ENCODE assay signal across 10 cellular contexts in the genomic region with DNA sequence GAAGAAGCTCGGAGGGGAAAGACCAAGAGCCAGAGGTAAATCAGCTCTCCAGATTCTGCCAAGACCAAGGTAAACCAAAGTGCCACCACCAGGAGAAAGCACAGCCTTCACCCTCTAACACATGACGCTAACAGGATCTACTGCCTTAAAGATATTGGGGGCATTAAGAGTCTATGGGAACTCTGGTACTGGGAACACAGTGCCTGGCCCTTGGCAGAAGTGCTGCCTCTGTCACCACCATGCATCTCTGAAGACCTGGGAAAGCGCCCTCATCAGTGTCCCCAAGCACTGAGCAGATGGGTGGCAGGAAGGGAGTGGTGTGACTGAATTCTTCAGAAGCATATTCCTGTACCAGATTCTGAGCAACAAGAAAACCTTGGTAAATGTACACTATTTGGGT. TPM values are rescaled to one million over a fixed set of nuclear protein-coding genes. Genes with fewer than 3 reads are reported as not detected.
DNase-seq lines count a peak whose midpoint lies in the region; ATAC-seq, FAIRE-seq and TF ChIP-seq lines count a peak whose summit lies in the region.
"Had no signal": no experiment of that assay in that cellular context is flagged by ENCODE, and none has a peak within 500 bp of the region (broad histone marks: within the 10 kb centered on the region; RNA-seq: fewer than 3 reads in every experiment).

No MANE protein-coding gene starts in this region.

- H3K36me3 Mint-ChIP-seq in T-helper 2 cell treated with Interferon-gamma antibody and Interleukin-4, amounts not matched to agents 5 μg/mL and 100 μg/mL, for 36 hours (ENCODE audit: low read depth): peaks cover 18% of the 10 kb centered on the region
- H3K36me3 Mint-ChIP-seq in activated naive CD8-positive, alpha-beta T cell treated with anti-CD3 and anti-CD28 coated beads, Interleukin-2, amount 10 ng/mL, durations not matched to agents 7 days and 5 days: peaks cover 18% of the 10 kb centered on the region
- peaks cover 36% of the 10 kb centered on the region for H3K36me3 Mint-ChIP-seq in stimulated activated naive CD8-positive, alpha-beta T cell treated with anti-CD3 and anti-CD28 coated beads, Interleukin-15, Interleukin-2, amounts not matched to agents 100 ng/mL and 50 ng/mL, for 24 hours (ENCODE audit: low read depth)

- H3K9ac ChIP-seq in kidney (ENCODE audit: low read length in 2 of 2): peak overlapping the region in 1 of 2 donors; percentile 74

- H3K4me1 ChIP-seq in kidney (ENCODE audit: control insufficient read depth in 1 of 2, insufficient read depth in 1 of 2, low read depth in 1 of 2, low read length in 2 of 2): peaks cover 14 to 18% of the 10 kb centered on the region in 2 donors

- peaks cover 20% of the 10 kb centered on the region for H3K4me1 Mint-ChIP-seq in T-helper 2 cell treated with Interferon-gamma antibody and Interleukin-4, amounts not matched to agents 5 μg/mL and 100 μg/mL, for 36 hours (ENCODE audit: low read depth)
- peaks cover 25% of the 10 kb centered on the region for H3K4me1 Mint-ChIP-seq in activated naive CD8-positive, alpha-beta T cell treated with anti-CD3 and anti-CD28 coated beads, Interleukin-2, amount 10 ng/mL, durations not matched to agents 7 days and 5 days
- peaks cover 31% of the 10 kb centered on the region for H3K4me1 Mint-ChIP-seq in stimulated activated naive CD8-positive, alpha-beta T cell treated with anti-CD3 and anti-CD28 coated beads, Interleukin-15, Interleukin-2, amounts not matched to agents 100 ng/mL and 50 ng/mL, for 24 hours (ENCODE audit: low read depth)

- no peak for FAIRE-seq in kidney (lab: Jason Lieb, UNC)

- intact Hi-C loops in kidney (cut with DNase I): no loop called here

- no peak overlapping the region for H3K27ac ChIP-seq in kidney (ENCODE audit: low read depth in 2 of 2, low read length in 2 of 2)

- DNase-seq in T-helper 2 cell treated with Interferon-gamma antibody and Interleukin-4, amounts not matched to agents 5 μg/mL and 100 μg/mL, for 36 hours (ENCODE audit: low spot score): no peak
- DNase-seq in T-helper 2 cell (no peak), kidney (no peak), OCI-M1 (lab: John Stamatoyannopoulos, UW) (no peak), Kasumi-1 (lab: John Stamatoyannopoulos, UW) (no peak), GM13977 (ENCODE audit: low spot score) (no peak)
- no peak for DNase-seq in activated naive CD8-positive, alpha-beta T cell treated with anti-CD3 and anti-CD28 coated beads, Interleukin-2, amount 10 ng/mL, durations not matched to agents 7 days and 5 days

- no peaks in the 10 kb centered on the region for H3K9me3 Mint-ChIP-seq in T-helper 2 cell treated with Interferon-gamma antibody and Interleukin-4, amounts not matched to agents 5 μg/mL and 100 μg/mL, for 36 hours
- H3K9me3 Mint-ChIP-seq in activated naive CD8-positive, alpha-beta T cell treated with anti-CD3 and anti-CD28 coated beads, Interleukin-2, amount 10 ng/mL, durations not matched to agents 7 days and 5 days: no peaks in the 10 kb centered on the region
- H3K9me3 Mint-ChIP-seq in stimulated activated naive CD8-positive, alpha-beta T cell treated with anti-CD3 and anti-CD28 coated beads, Interleukin-15, Interleukin-2, amounts not matched to agents 100 ng/mL and 50 ng/mL, for 24 hours: no peaks in the 10 kb centered on the region

- no peak overlapping the region for H3K27ac Mint-ChIP-seq in T-helper 2 cell treated with Interferon-gamma antibody and Interleukin-4, amounts not matched to agents 5 μg/mL and 100 μg/mL, for 36 hours
- H3K27ac Mint-ChIP-seq in activated naive CD8-positive, alpha-beta T cell treated with anti-CD3 and anti-CD28 coated beads, Interleukin-2, amount 10 ng/mL, durations not matched to agents 7 days and 5 days: no peak overlapping the region
- H3K27ac Mint-ChIP-seq in stimulated activated naive CD8-positive, alpha-beta T cell treated with anti-CD3 and anti-CD28 coated beads, Interleukin-15, Interleukin-2, amounts not matched to agents 100 ng/mL and 50 ng/mL, for 24 hours: no peak overlapping the region

- POLR2A ChIA-PET in activated naive CD8-positive, alpha-beta T cell treated with anti-CD3 and anti-CD28 coated beads, Interleukin-2, amount 10 ng/mL, durations not matched to agents 7 days and 5 days (lab: Charles Lee): no interaction called here

- H3K4me3 ChIP-seq in kidney (ENCODE audit: low read length in 2 of 2): peak overlapping the region; percentile 12 to 90

- no peak for ATAC-seq in activated naive CD8-positive, alpha-beta T cell treated with anti-CD3 and anti-CD28 coated beads, Interleukin-2, amount 10 ng/mL, durations not matched to agents 7 days and 5 days (ENCODE audit: low read depth)

- peaks cover 4% of the 10 kb centered on the region for H3K27me3 Mint-ChIP-seq in T-helper 2 cell treated with Interferon-gamma antibody and Interleukin-4, amounts not matched to agents 5 μg/mL and 100 μg/mL, for 36 hours (ENCODE audit: low read depth)
- peaks cover 3% of the 10 kb centered on the region for H3K27me3 Mint-ChIP-seq in activated naive CD8-positive, alpha-beta T cell treated with anti-CD3 and anti-CD28 coated beads, Interleukin-2, amount 10 ng/mL, durations not matched to agents 7 days and 5 days
- no peaks in the 10 kb centered on the region for H3K27me3 Mint-ChIP-seq in stimulated activated naive CD8-positive, alpha-beta T cell treated with anti-CD3 and anti-CD28 coated beads, Interleukin-15, Interleukin-2, amounts not matched to agents 100 ng/mL and 50 ng/mL, for 24 hours

- no peak for TF ChIP-seq CTCF in kidney (IDR thresholded peaks at IDR 0.05; ENCODE audit: borderline replicate concordance, extremely low read depth, insufficient read depth)
- no peak for TF ChIP-seq CTCF in GM13977 (IDR thresholded peaks at IDR 0.05; ENCODE audit: extremely low read depth, insufficient read depth, missing control alignments)

- peak overlapping the region; percentile 96 for H3K4me3 Mint-ChIP-seq in T-helper 2 cell treated with Interferon-gamma antibody and Interleukin-4, amounts not matched to agents 5 μg/mL and 100 μg/mL, for 36 hours
- H3K4me3 Mint-ChIP-seq in activated naive CD8-positive, alpha-beta T cell treated with anti-CD3 and anti-CD28 coated beads, Interleukin-2, amount 10 ng/mL, durations not matched to agents 7 days and 5 days: peak overlapping the region; percentile 99
- H3K4me3 Mint-ChIP-seq in stimulated activated naive CD8-positive, alpha-beta T cell treated with anti-CD3 and anti-CD28 coated beads, Interleukin-15, Interleukin-2, amounts not matched to agents 100 ng/mL and 50 ng/mL, for 24 hours: peak overlapping the region; percentile 92

- H3K36me3 ChIP-seq in kidney (ENCODE audit: control insufficient read depth in 1 of 2, insufficient read depth in 2 of 2, low read length in 2 of 2): peaks cover 3 to 4% of the 10 kb centered on the region in 2 donors

- in situ Hi-C loops in GM13977 (cut with MboI; ENCODE audit: low pct_unique_long_range_greater_than_20kb, low sequenced_read_pairs, unreplicated experiment): no loop called here

- H3K9me3 ChIP-seq in kidney (ENCODE audit: control insufficient read depth in 1 of 2, low read length in 2 of 2): no peaks in the 10 kb centered on the region

RNA-seq across cellular contexts. Expression of a gene that starts 1.3 kb away (rescaled TPM):
- 10 to 100 TPM; 20.4 to 21.2 TPM for total RNA-seq in activated naive CD8-positive, alpha-beta T cell treated with anti-CD3 and anti-CD28 coated beads, Interleukin-2, amount 10 ng/mL, durations not matched to agents 7 days and 5 days
- 33.5 TPM for total RNA-seq in kidney
- polyA plus RNA-seq in kidney (ENCODE audit: insufficient read depth, low read depth, low replicate concordance): 208 TPM

RNA-seq across cellular contexts. Expression of a gene that starts 4.4 kb away (rescaled TPM):
- total RNA-seq in activated naive CD8-positive, alpha-beta T cell treated with anti-CD3 and anti-CD28 coated beads, Interleukin-2, amount 10 ng/mL, durations not matched to agents 7 days and 5 days: not detected
- not detected for total RNA-seq in kidney
- polyA plus RNA-seq in kidney (ENCODE audit: insufficient read depth, low read depth, low replicate concordance): not detected
- total RNA-seq: kidney epithelial cell, RPMI7951 had no signal
